In genomic region chr17:30720971-30721370, GRCh38 we compare ENCODE assay signal across 8 cellular contexts.
DNase-seq lines count a peak whose midpoint lies in the region; ATAC-seq and TF ChIP-seq lines count a peak whose summit lies in the region.
"Not testable (repeated sequence)": the region's sequence is repeated elsewhere in the genome, so short reads cannot be mapped to it uniquely, and the experiment has no call there.

No MANE protein-coding gene starts in this region.

- H3K27ac ChIP-seq in lower lobe of right lung; trophoblast cell (ENCODE audit: low read depth, low read length); testis: not testable (repeated sequence)

- not testable (repeated sequence) for H3K36me3 ChIP-seq in lower lobe of right lung; trophoblast cell (ENCODE audit: control insufficient read depth in 1 of 2, insufficient read depth in 2 of 2, low read length in 2 of 2); testis (ENCODE audit: low read depth, missing control alignments)

- DNase-seq in D341Med (ENCODE audit: low spot score) (peak; percentile 5), ecto neural progenitor cell (ENCODE audit: low spot score) (peak; percentile 27), left ventricle myocardium superior (peak; percentile 11), lower lobe of right lung (peak; percentile 9), testis (peak; percentile 3)
- DNase-seq in activated CD4-positive, CD25-positive, alpha-beta regulatory T cell treated with anti-CD3 and anti-CD28 coated beads, Interleukin-2, amount 50 U/mL, for 72 hours: peak; percentile 12
- DNase-seq in activated T-helper 2 cell treated with anti-CD3 and anti-CD28 coated beads, Interferon-gamma antibody, Interleukin-2, Interleukin-4, amounts not matched to agents 10 μg/mL and 5 μg/mL and 100 μg/mL, durations not matched to agents 14 hours and 24 hours and 36 hours (ENCODE audit: low spot score): peak; percentile 6
- DNase-seq in trophoblast cell: not testable (repeated sequence)

- not testable (repeated sequence) for H3K4me3 Mint-ChIP-seq in activated T-helper 2 cell treated with anti-CD3 and anti-CD28 coated beads, Interferon-gamma antibody, Interleukin-2, Interleukin-4, amounts not matched to agents 10 μg/mL and 5 μg/mL and 100 μg/mL, durations not matched to agents 14 hours and 24 hours and 36 hours (ENCODE audit: low read depth)

- not testable (repeated sequence) for H3K23ac ChIP-seq in trophoblast cell (ENCODE audit: low read length)

- peak overlapping the region; percentile 68 for H3K4ac ChIP-seq in trophoblast cell (ENCODE audit: low read depth, low read length)

- H2BK12ac ChIP-seq in trophoblast cell (ENCODE audit: low read length): not testable (repeated sequence)

- not testable (repeated sequence) for TF ChIP-seq CTCF in lower lobe of right lung (IDR thresholded peaks at IDR 0.05); testis (IDR thresholded peaks at IDR 0.05)

- not testable (repeated sequence) for H3K4me3 ChIP-seq in lower lobe of right lung; trophoblast cell (ENCODE audit: low read depth, low read length); testis

- H3K4me1 Mint-ChIP-seq in activated T-helper 2 cell treated with anti-CD3 and anti-CD28 coated beads, Interferon-gamma antibody, Interleukin-2, Interleukin-4, amounts not matched to agents 10 μg/mL and 5 μg/mL and 100 μg/mL, durations not matched to agents 14 hours and 24 hours and 36 hours (ENCODE audit: low read depth): not testable (repeated sequence)

- TF ChIP-seq POLR2A in testis (IDR thresholded peaks at IDR 0.05): not testable (repeated sequence)

- H2AK5ac ChIP-seq in trophoblast cell (ENCODE audit: low read length): not testable (repeated sequence)

- not testable (repeated sequence) for H3K79me1 ChIP-seq in trophoblast cell (ENCODE audit: low read length)

- H3K27me3 Mint-ChIP-seq in activated T-helper 2 cell treated with anti-CD3 and anti-CD28 coated beads, Interferon-gamma antibody, Interleukin-2, Interleukin-4, amounts not matched to agents 10 μg/mL and 5 μg/mL and 100 μg/mL, durations not matched to agents 14 hours and 24 hours and 36 hours (ENCODE audit: low read depth): not testable (repeated sequence)

- not testable (repeated sequence) for H3K4me2 ChIP-seq in trophoblast cell (ENCODE audit: low read length)

- not testable (repeated sequence) for H3K36me3 Mint-ChIP-seq in activated T-helper 2 cell treated with anti-CD3 and anti-CD28 coated beads, Interferon-gamma antibody, Interleukin-2, Interleukin-4, amounts not matched to agents 10 μg/mL and 5 μg/mL and 100 μg/mL, durations not matched to agents 14 hours and 24 hours and 36 hours (ENCODE audit: low read depth)

- H3K9me3 Mint-ChIP-seq in activated T-helper 2 cell treated with anti-CD3 and anti-CD28 coated beads, Interferon-gamma antibody, Interleukin-2, Interleukin-4, amounts not matched to agents 10 μg/mL and 5 μg/mL and 100 μg/mL, durations not matched to agents 14 hours and 24 hours and 36 hours: not testable (repeated sequence)

- WGBS in trophoblast cell (ENCODE audit: extremely low coverage, insufficient coverage, insufficient read length): no CpG with 5 or more reads among the region's 5 CpGs
- 91% methylated on average over 5 of the region's 5 CpGs for WGBS in testis, 2 donors

- H3K79me2 ChIP-seq in trophoblast cell (ENCODE audit: control insufficient read depth, insufficient read depth, low read length, poor library complexity): not testable (repeated sequence)

- not testable (repeated sequence) for H2BK120ac ChIP-seq in trophoblast cell (ENCODE audit: insufficient read depth, low read length, poor library complexity)

- H4K8ac ChIP-seq in trophoblast cell (ENCODE audit: low read depth, low read length): not testable (repeated sequence)

- H4K91ac ChIP-seq in trophoblast cell (ENCODE audit: low read depth, low read length): not testable (repeated sequence)

- H3K4me1 ChIP-seq in lower lobe of right lung; trophoblast cell (ENCODE audit: control insufficient read depth in 1 of 2, insufficient read depth in 2 of 2, low read length in 2 of 2); testis: not testable (repeated sequence)

- not testable (repeated sequence) for H3K27me3 ChIP-seq in lower lobe of right lung (ENCODE audit: low read depth); trophoblast cell (ENCODE audit: insufficient read depth, low read length); testis

- not testable (repeated sequence) for H2BK5ac ChIP-seq in trophoblast cell (ENCODE audit: low read depth, low read length, poor library complexity)

- not testable (repeated sequence) for H3K9ac ChIP-seq in trophoblast cell (ENCODE audit: low read length)

- H3K14ac ChIP-seq in trophoblast cell (ENCODE audit: low read length): not testable (repeated sequence)

- not testable (repeated sequence) for H3K9me3 ChIP-seq in lower lobe of right lung; trophoblast cell (ENCODE audit: insufficient read depth, low read depth, low read length); testis

- not testable (repeated sequence) for H4K12ac ChIP-seq in trophoblast cell (ENCODE audit: low read depth, low read length)

- not testable (repeated sequence) for ATAC-seq in left ventricle myocardium superior, lower lobe of right lung

- intact Hi-C loops in activated T-helper 2 cell treated with anti-CD3 and anti-CD28 coated beads, Interferon-gamma antibody, Interleukin-2, Interleukin-4, amounts not matched to agents 10 μg/mL and 5 μg/mL and 100 μg/mL, durations not matched to agents 14 hours and 24 hours and 36 hours (cut with micrococcal nuclease); left ventricle myocardium superior (cut with micrococcal nuclease); lower lobe of right lung (cut with DNase I); testis (cut with DNase I; ENCODE audit: low total_unique reads): not testable (repeated sequence)

- H3K18ac ChIP-seq in trophoblast cell (ENCODE audit: low read length): not testable (repeated sequence)

- H2AFZ ChIP-seq in trophoblast cell (ENCODE audit: insufficient read depth, low read length, poor library complexity): not testable (repeated sequence)

- not testable (repeated sequence) for H3K27ac Mint-ChIP-seq in activated T-helper 2 cell treated with anti-CD3 and anti-CD28 coated beads, Interferon-gamma antibody, Interleukin-2, Interleukin-4, amounts not matched to agents 10 μg/mL and 5 μg/mL and 100 μg/mL, durations not matched to agents 14 hours and 24 hours and 36 hours
